ENCODE assay signal across 23 cellular contexts in the genomic region with DNA sequence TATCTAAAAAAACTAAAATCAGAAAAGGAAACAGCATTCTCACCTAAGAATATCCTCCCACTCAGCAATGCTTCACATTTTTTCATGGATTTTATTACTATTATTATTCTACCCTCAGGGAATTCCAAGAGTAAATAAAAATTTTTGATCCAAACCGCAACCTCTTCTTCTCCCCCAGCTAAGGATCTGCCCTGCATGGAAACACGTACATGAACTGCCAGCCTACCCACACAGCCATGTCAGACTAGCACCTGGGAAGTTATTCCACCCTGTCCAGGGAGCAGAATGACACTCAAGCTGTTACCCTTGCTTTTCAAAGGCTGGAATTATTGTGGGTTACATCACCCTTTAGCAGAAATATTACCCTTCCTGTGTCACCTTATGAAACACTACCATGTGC.
DNase-seq lines count a peak whose midpoint lies in the region; ATAC-seq, FAIRE-seq and TF ChIP-seq lines count a peak whose summit lies in the region.
"Had no signal": no experiment of that assay in that cellular context is flagged by ENCODE, and none has a peak within 500 bp of the region (broad histone marks: within the 10 kb centered on the region; RNA-seq: fewer than 3 reads in every experiment).

No MANE protein-coding gene starts in this region.

- peak overlapping the region; percentile 54; the same call in 1 of the 2 replicates for H3K27ac ChIP-seq in SK-N-MC
- H3K27ac ChIP-seq in testis, result no peak overlapping the region
- H3K27ac ChIP-seq: 22Rv1; BLaER1 treated with 17β-estradiol and CSF1 and Interleukin-3, amounts not matched to agents 10 nM and 100 nM had no signal

- TF ChIP-seq CTCF in BJ (IDR thresholded peaks at IDR 0.05; ENCODE audit: insufficient read depth, low read depth, low read length) (no peak), bronchial epithelial cell (IDR thresholded peaks at IDR 0.05; ENCODE audit: insufficient read depth, low read length, severe bottlenecking) (no peak), testis (IDR thresholded peaks at IDR 0.05) (no peak), natural killer cell (IDR thresholded peaks at IDR 0.05) (no peak)

- no peaks in the 10 kb centered on the region for H3K4me1 Mint-ChIP-seq in natural killer cell
- H3K4me1 Mint-ChIP-seq: B cell; CD14-positive monocyte; CD8-positive, alpha-beta memory T cell; GM23338; H9 had no signal

- peaks cover 0 to 3% of the 10 kb centered on the region in 2 donors for H3K9me3 Mint-ChIP-seq in natural killer cell
- H3K9me3 Mint-ChIP-seq: CD4-positive, alpha-beta T cell; GM23338; H9 had no signal

- H3K36me3 Mint-ChIP-seq in natural killer cell, result no peaks in the 10 kb centered on the region
- H3K36me3 Mint-ChIP-seq: CD14-positive monocyte; CD8-positive, alpha-beta memory T cell had no signal

- H3K9me3 ChIP-seq in SK-N-MC (ENCODE audit: low read depth, low read length) (no peaks in the 10 kb centered on the region), testis (no peaks in the 10 kb centered on the region)
- H3K9me3 ChIP-seq: BLaER1 treated with 17β-estradiol and CSF1 and Interleukin-3, amounts not matched to agents 10 nM and 100 nM had no signal

- no peak for TF ChIP-seq POLR2A in testis (IDR thresholded peaks at IDR 0.05)

- no peak overlapping the region for H3K9ac ChIP-seq in SK-N-MC (ENCODE audit: insufficient read length)
- H3K9ac ChIP-seq: BLaER1 treated with 17β-estradiol and CSF1 and Interleukin-3, amounts not matched to agents 10 nM and 100 nM had no signal

- no peaks in the 10 kb centered on the region for H3K27me3 ChIP-seq in BJ (ENCODE audit: control insufficient read depth, insufficient read depth, low read length)
- H3K27me3 ChIP-seq in bronchial epithelial cell (ENCODE audit: control insufficient read depth, insufficient read depth, low read length), result no peaks in the 10 kb centered on the region
- no peaks in the 10 kb centered on the region for H3K27me3 ChIP-seq in testis
- H3K27me3 ChIP-seq: BLaER1 treated with 17β-estradiol and CSF1 and Interleukin-3, amounts not matched to agents 10 nM and 100 nM had no signal

- H3K4me3 ChIP-seq in BJ (ENCODE audit: low read depth, low read length) (no peak overlapping the region), SK-N-MC (no peak overlapping the region), bronchial epithelial cell (ENCODE audit: low read depth, low read length) (no peak overlapping the region), testis (no peak overlapping the region)
- H3K4me3 ChIP-seq: BLaER1 treated with 17β-estradiol and CSF1 and Interleukin-3, amounts not matched to agents 10 nM and 100 nM; GM12878; GM23338 had no signal

- CTCF ChIA-PET in BJ (lab: Yijun Ruan, JAX), result no interaction called here

- ATAC-seq in natural killer cell, result no peak
- ATAC-seq: GM12878, GM23338, HCT116 had no signal

- no peaks in the 10 kb centered on the region for H3K27me3 Mint-ChIP-seq in natural killer cell (ENCODE audit: low read depth in 2 of 2)
- H3K27me3 Mint-ChIP-seq: B cell; CD8-positive, alpha-beta memory T cell had no signal

- H3K4me3 Mint-ChIP-seq in natural killer cell, result no peak overlapping the region
- H3K4me3 Mint-ChIP-seq: B cell; CD14-positive monocyte; CD4-positive, alpha-beta T cell; CD8-positive, alpha-beta memory T cell; GM23338; H9 had no signal

- POLR2A ChIA-PET in BJ (lab: Charles Lee), result no interaction called here

- no peak for FAIRE-seq in bronchial epithelial cell (lab: Jason Lieb, UNC)
- no peak for FAIRE-seq in urothelium cell line (lab: Jason Lieb, UNC)
- FAIRE-seq: A204.1, D721Med, GM12878 had no signal

- H3K36me3 ChIP-seq in BJ (ENCODE audit: control insufficient read depth, insufficient read depth, low read length) (no peaks in the 10 kb centered on the region), SK-N-MC (ENCODE audit: insufficient read depth, low read length) (no peaks in the 10 kb centered on the region), bronchial epithelial cell (ENCODE audit: control insufficient read depth, insufficient read depth, low read length) (no peaks in the 10 kb centered on the region), testis (ENCODE audit: low read depth, missing control alignments) (no peaks in the 10 kb centered on the region)
- H3K36me3 ChIP-seq: BLaER1 treated with 17β-estradiol and CSF1 and Interleukin-3, amounts not matched to agents 10 nM and 100 nM had no signal

- DNase-seq in BJ (ENCODE audit: low read depth), result peak; percentile 4
- no peak for DNase-seq in SK-N-MC (ENCODE audit: low read depth, low spot score)
- peak; percentile 1 for DNase-seq in bronchial epithelial cell (ENCODE audit: low read depth)
- peak; percentile 41 for DNase-seq in urothelium cell line (ENCODE audit: low spot score)
- DNase-seq in testis, result no peak
- no peak for DNase-seq in NCI-H2171 treated with DMSO at 0.1 percent for 48 hours (lab: John Stamatoyannopoulos, UW)
- DNase-seq in natural killer cell, result no peak
- DNase-seq: CD4-positive, alpha-beta T cell; CD8-positive, alpha-beta memory T cell; DMS 273 treated with DMSO at 0.1 percent for 48 hours; DMS79; EL; GDM1; H9 had no signal

- intact Hi-C loops in testis (cut with DNase I; ENCODE audit: low total_unique reads) (no loop called here), natural killer cell (cut with micrococcal nuclease) (no loop called here)

- H3K27ac Mint-ChIP-seq in natural killer cell, result no peak overlapping the region
- H3K27ac Mint-ChIP-seq: B cell; CD14-positive monocyte; CD4-positive, alpha-beta T cell; CD8-positive, alpha-beta memory T cell; GM23338; H9 had no signal

- H3K4me1 ChIP-seq in testis, result no peaks in the 10 kb centered on the region
- H3K4me1 ChIP-seq: BLaER1 treated with 17β-estradiol and CSF1 and Interleukin-3, amounts not matched to agents 10 nM and 100 nM had no signal

- whole genome bisulfite sequencing in testis, 2 donors, result 50 to 75% methylated on average over 2 of the region's 2 CpGs

Comparison
In these comparisons a context has a peak if more than half of its experiments do, and no peak if none do; other contexts are left out.
1. DNase-seq: peak in BJ (single experiment), bronchial epithelial cell (single experiment) and urothelium cell line (single experiment); none in SK-N-MC (single experiment), testis (single experiment), NCI-H2171 treated with DMSO at 0.1 percent for 48 hours (single experiment) and natural killer cell (single experiment).